ENCODE assay signal across 8 cellular contexts in the genomic region with DNA sequence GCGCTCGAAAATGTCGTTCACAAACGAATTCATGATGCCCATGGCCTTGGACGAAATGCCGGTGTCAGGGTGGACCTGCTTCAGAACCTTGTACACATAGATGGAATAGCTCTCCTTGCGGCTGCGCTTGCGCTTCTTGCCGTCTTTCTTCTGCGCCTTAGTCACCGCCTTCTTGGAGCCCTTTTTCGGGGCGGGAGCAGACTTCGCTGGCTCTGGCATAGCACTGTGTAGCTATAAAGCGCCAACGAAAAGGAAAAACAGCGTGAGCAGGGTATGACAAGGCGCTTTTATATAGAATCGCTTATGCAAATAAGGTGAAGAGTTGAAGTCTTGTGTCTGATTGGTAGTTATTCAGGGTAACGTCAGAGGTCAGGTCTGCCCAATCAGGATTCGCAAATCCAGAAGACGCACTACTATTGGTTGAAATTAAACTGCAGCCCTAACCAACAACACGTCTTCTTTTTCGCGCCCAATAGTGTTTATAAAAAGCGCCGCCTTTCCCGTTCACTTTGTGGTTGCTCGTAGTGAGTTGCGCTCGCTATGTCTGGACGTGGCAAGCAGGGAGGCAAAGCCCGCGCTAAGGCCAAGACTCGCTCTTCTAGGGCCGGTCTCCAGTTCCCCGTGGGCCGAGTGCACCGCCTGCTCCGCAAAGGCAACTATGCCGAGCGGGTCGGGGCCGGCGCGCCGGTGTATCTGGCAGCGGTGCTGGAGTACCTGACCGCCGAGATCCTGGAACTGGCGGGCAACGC.
DNase-seq lines count a peak whose midpoint lies in the region; ATAC-seq and TF ChIP-seq lines count a peak whose summit lies in the region.

No MANE protein-coding gene starts in this region.

- no peak overlapping the region for H3K4me3 Mint-ChIP-seq in naive thymus-derived CD8-positive, alpha-beta T cell

- H3K4me3 ChIP-seq in Panc1 (ENCODE audit: low read depth in 2 of 2, low read length in 2 of 2): peak overlapping the region; percentile 86 to 95
- peak overlapping the region; percentile 66 for H3K4me3 ChIP-seq in fibroblast of pulmonary artery (replicated peaks; ENCODE audit: low read depth, low read length)

- H3K4me1 Mint-ChIP-seq in naive thymus-derived CD8-positive, alpha-beta T cell: peaks cover 5 to 20% (median 10%) of the 10 kb centered on the region in 4 donors

- no peaks in the 10 kb centered on the region for H3K27me3 ChIP-seq in Panc1 (ENCODE audit: control insufficient read depth, insufficient read depth, low read length)

- H3K9me3 ChIP-seq in KOPT-K1 (ENCODE audit: insufficient read depth, low read length, poor library complexity, severe bottlenecking) (no peaks in the 10 kb centered on the region), Panc1 (ENCODE audit: control insufficient read depth, insufficient read depth, low read depth, low read length) (no peaks in the 10 kb centered on the region)

- H3K4me1 ChIP-seq in Panc1 (ENCODE audit: control insufficient read depth, insufficient read depth, low read length): peaks cover 47% of the 10 kb centered on the region

- TF ChIP-seq CTCF in Panc1 (IDR thresholded peaks at IDR 0.05): no peak
- no peak for TF ChIP-seq CTCF in fibroblast of pulmonary artery (IDR thresholded peaks at IDR 0.05; ENCODE audit: low read length, missing control alignments)

- in situ Hi-C loops in Panc1 (cut with HindIII; ENCODE audit: low pct_unique_long_range_greater_than_20kb, low sequenced_read_pairs): no loop called here

- peak overlapping the region; percentile 98 for H3K27ac ChIP-seq in KOPT-K1 (ENCODE audit: low read depth, low read length, poor library complexity, severe bottlenecking)
- peak overlapping the region; percentile 100 for H3K27ac ChIP-seq in Panc1 (ENCODE audit: low read length)

- ATAC-seq in GM21825 (IDR thresholded peaks at IDR 0.05; ENCODE audit: unreplicated experiment): peak; percentile 62
- ATAC-seq in Panc1: peak; percentile 84
- ATAC-seq in naive thymus-derived CD8-positive, alpha-beta T cell: peak; percentile 84

- BruUV-seq in Panc1 (replicated peaks; lab: Mats Ljungman, UMichigan): no TSS peak

- H3K27me3 Mint-ChIP-seq in naive thymus-derived CD8-positive, alpha-beta T cell: no peaks in the 10 kb centered on the region

- H3K36me3 ChIP-seq in KOPT-K1 (ENCODE audit: insufficient read depth, low read length) (no peaks in the 10 kb centered on the region), Panc1 (ENCODE audit: control insufficient read depth, insufficient read depth, low read length) (peaks cover 3% of the 10 kb centered on the region; the same call in 1 of the 2 replicates)

- CTCF ChIA-PET in Panc1 (lab: Charles Lee): no interaction called here

- POLR2A ChIA-PET in Panc1 (lab: Charles Lee): interaction anchor here (0.6 to 5.2 kb wide), 10 partner anchors 10 to 1005 kb away, joined by 3 to 88 read pairs (median 3); a partner anchor contains a TSS
- POLR2A ChIA-PET in naive thymus-derived CD8-positive, alpha-beta T cell (lab: Charles Lee): interaction anchor here (0.6 to 7.7 kb wide), 53 partner anchors 12 to 1763 kb away, joined by 3 to 311 read pairs (median 6); a partner anchor contains a TSS

- H3K27ac Mint-ChIP-seq in naive thymus-derived CD8-positive, alpha-beta T cell: no peak overlapping the region

- no peaks in the 10 kb centered on the region for H3K36me3 Mint-ChIP-seq in naive thymus-derived CD8-positive, alpha-beta T cell

- H3K9me3 Mint-ChIP-seq in naive thymus-derived CD8-positive, alpha-beta T cell: no peaks in the 10 kb centered on the region

- intact Hi-C loops in Panc1 (cut with micrococcal nuclease; ENCODE audit: unreplicated experiment): loop anchor here (2.0 kb wide), 1 partner anchor 14 kb away; a partner anchor contains a TSS

- DNase-seq in DMS79 treated with DMSO at 0.1 percent for 48 hours (lab: John Stamatoyannopoulos, UW) (peak; percentile 91), Panc1 (ENCODE audit: low read depth, low spot score) (peak; percentile 100), activated T-helper 1 cell treated with Interleukin-2 at 50 U/mL for 16 hours (ENCODE audit: low read depth) (peak; percentile 77), fibroblast of pulmonary artery (ENCODE audit: low read depth) (peak; percentile 100)
- DNase-seq in naive thymus-derived CD8-positive, alpha-beta T cell: peak; percentile 69 to 98 (median 94)
- peak; percentile 89 to 99 (median 96) for DNase-seq in stimulated activated naive CD4-positive, alpha-beta T cell (lab: John Stamatoyannopoulos, UW)

Comparison
In these comparisons a context has a peak if more than half of its experiments do, and no peak if none do; other contexts are left out.
1. Peak in every context shown above with its lines: DNase-seq, ATAC-seq, H3K4me3 ChIP-seq and H3K27ac ChIP-seq.